Comparison of ENCODE assay signal across 22 cellular contexts in genomic region chr22:21599053-21599893, GRCh38. TPM values are rescaled to one million over a fixed set of nuclear protein-coding genes. Genes with fewer than 3 reads are reported as not detected.
A peak's percentile ranks its signal among the peaks of the same experiment; 100 is the strongest.
DNase-seq lines count a peak whose midpoint lies in the region; ATAC-seq and TF ChIP-seq lines count a peak whose summit lies in the region.
"Had no signal": no experiment of that assay in that cellular context is flagged by ENCODE, and none has a peak within 500 bp of the region (broad histone marks: within the 10 kb centered on the region; RNA-seq: fewer than 3 reads in every experiment).

No MANE protein-coding gene starts in this region.

- no peaks in the 10 kb centered on the region for H3K27me3 Mint-ChIP-seq in T-helper 2 cell treated with Interferon-gamma antibody and Interleukin-4, amounts not matched to agents 5 μg/mL and 100 μg/mL, for 36 hours (ENCODE audit: low read depth)
- H3K27me3 Mint-ChIP-seq in IgD-negative memory B cell = no peaks in the 10 kb centered on the region
- no peaks in the 10 kb centered on the region for H3K27me3 Mint-ChIP-seq in chondrocyte (ENCODE audit: low read depth)
- H3K27me3 Mint-ChIP-seq in nephron progenitor cell (ENCODE audit: low read depth, poor library complexity) = no peaks in the 10 kb centered on the region

- peaks cover 38% of the 10 kb centered on the region for H3K36me3 Mint-ChIP-seq in T-helper 2 cell treated with Interferon-gamma antibody and Interleukin-4, amounts not matched to agents 5 μg/mL and 100 μg/mL, for 36 hours (ENCODE audit: low read depth)
- peaks cover 2% of the 10 kb centered on the region for H3K36me3 Mint-ChIP-seq in IgD-negative memory B cell
- peaks cover 14% of the 10 kb centered on the region for H3K36me3 Mint-ChIP-seq in chondrocyte (ENCODE audit: low read depth)
- peaks cover 52% of the 10 kb centered on the region for H3K36me3 Mint-ChIP-seq in nephron progenitor cell (ENCODE audit: low read depth)

- TF ChIP-seq CTCF in chondrocyte (IDR thresholded peaks at IDR 0.05) (no peak), nephron progenitor cell (IDR thresholded peaks at IDR 0.05) (no peak)

- peak overlapping the region; percentile 29 for H3K27ac Mint-ChIP-seq in T-helper 2 cell treated with Interferon-gamma antibody and Interleukin-4, amounts not matched to agents 5 μg/mL and 100 μg/mL, for 36 hours
- H3K27ac Mint-ChIP-seq in IgD-negative memory B cell = peak overlapping the region; percentile 48 to 90 (median 71)
- peak overlapping the region; percentile 67 for H3K27ac Mint-ChIP-seq in chondrocyte (ENCODE audit: unreplicated experiment)
- peak overlapping the region; percentile 34 for H3K27ac Mint-ChIP-seq in nephron progenitor cell

- DNase-seq in T-helper 2 cell treated with Interferon-gamma antibody and Interleukin-4, amounts not matched to agents 5 μg/mL and 100 μg/mL, for 36 hours (ENCODE audit: low spot score) = no peak
- no peak for DNase-seq in T-helper 2 cell
- DNase-seq in chondrocyte (ENCODE audit: low spot score) = no peak
- no peak for DNase-seq in nephron progenitor cell
- no peak for DNase-seq in A172 (ENCODE audit: low spot score)
- DNase-seq in NCI-H2196 (lab: John Stamatoyannopoulos, UW; ENCODE audit: unreplicated experiment) = no peak
- DNase-seq: 8988T; activated CD8-positive, alpha-beta memory T cell treated with anti-CD3 and anti-CD28 coated beads for 24 hours; activated gamma-delta T cell treated with Interleukin-2 at 50 U/mL for 16 hours; DMS79; esophagus squamous epithelium; KBM-7; left ventricle myocardium superior; NCI-H2081 treated with DMSO at 0.1 percent for 48 hours; NCI-H526 treated with DMSO at 0.1 percent for 48 hours; Peyer's patch; spleen; upper lobe of right lung had no signal

- no peaks in the 10 kb centered on the region for H3K9me3 Mint-ChIP-seq in T-helper 2 cell treated with Interferon-gamma antibody and Interleukin-4, amounts not matched to agents 5 μg/mL and 100 μg/mL, for 36 hours
- H3K9me3 Mint-ChIP-seq in IgD-negative memory B cell (no peaks in the 10 kb centered on the region), chondrocyte (ENCODE audit: low read depth) (no peaks in the 10 kb centered on the region), nephron progenitor cell (no peaks in the 10 kb centered on the region)

- ATAC-seq in HG03520 (IDR thresholded peaks at IDR 0.05; ENCODE audit: unreplicated experiment) = no peak
- ATAC-seq: left ventricle myocardium superior, SK-N-SH treated with all-trans-retinoic acid at 6 μM for 48 hours, upper lobe of right lung had no signal

- H3K4me3 Mint-ChIP-seq in T-helper 2 cell treated with Interferon-gamma antibody and Interleukin-4, amounts not matched to agents 5 μg/mL and 100 μg/mL, for 36 hours = no peak overlapping the region
- H3K4me3 Mint-ChIP-seq in IgD-negative memory B cell (peak overlapping the region in 2 of 4 donors; percentile 28 to 80), chondrocyte (ENCODE audit: unreplicated experiment) (no peak overlapping the region), nephron progenitor cell (no peak overlapping the region)

- peaks cover 7% of the 10 kb centered on the region for H3K4me1 Mint-ChIP-seq in T-helper 2 cell treated with Interferon-gamma antibody and Interleukin-4, amounts not matched to agents 5 μg/mL and 100 μg/mL, for 36 hours (ENCODE audit: low read depth)
- H3K4me1 Mint-ChIP-seq in IgD-negative memory B cell (peaks cover 10 to 21% (median 20%) of the 10 kb centered on the region in 3 donors), chondrocyte (ENCODE audit: low read depth) (peaks cover 19% of the 10 kb centered on the region), nephron progenitor cell (peaks cover 4% of the 10 kb centered on the region)

RNA-seq across cellular contexts. Expression of gene YDJC, which starts 30.5 kb away (rescaled TPM):
- 94.2 TPM for polyA plus RNA-seq in IgD-negative memory B cell
- 13.3 to 14.6 TPM (median 14.6 TPM) in 3 replicates for total RNA-seq in chondrocyte
- total RNA-seq in A172 (2014; rRNA removed; shearing (Covaris generic)) = 15.1 and 18.2 TPM in 2 replicates

RNA-seq across cellular contexts. Expression of gene UBE2L3, which starts 31.8 kb away (rescaled TPM):
- polyA plus RNA-seq in IgD-negative memory B cell = 106 TPM
- total RNA-seq in chondrocyte = 53.2 to 57.5 TPM (median 53.7 TPM) in 3 replicates
- 31.5 and 33.7 TPM in 2 replicates for total RNA-seq in A172 (2014; rRNA removed; shearing (Covaris generic))

RNA-seq across cellular contexts. Expression of gene CCDC116, which starts 33.3 kb away (rescaled TPM):
- polyA plus RNA-seq in IgD-negative memory B cell = 0.11 TPM
- 0.44 to 0.85 TPM (median 0.47 TPM) in 3 replicates for total RNA-seq in chondrocyte
- 0.12 TPM in 1 of 2 replicates, not detected in the other for total RNA-seq in A172 (2014; rRNA removed; shearing (Covaris generic))
- total RNA-seq: left ventricle myocardium superior had no signal

RNA-seq across cellular contexts. Expression of gene SDF2L1, which starts 42.8 kb away (rescaled TPM):
- polyA plus RNA-seq in IgD-negative memory B cell = 61.5 TPM
- total RNA-seq in chondrocyte = 21.2 to 28.4 TPM (median 26.0 TPM) in 3 replicates
- 14.7 and 16.6 TPM in 2 replicates for total RNA-seq in A172 (2014; rRNA removed; shearing (Covaris generic))

RNA-seq across cellular contexts. Expression of gene RIMBP3C, which starts 48.0 kb away (rescaled TPM):
- 0.29 TPM for polyA plus RNA-seq in IgD-negative memory B cell
- 0.22 to 0.75 TPM (median 0.38 TPM) in 3 replicates for total RNA-seq in chondrocyte
- 0.50 and 0.62 TPM in 2 replicates for total RNA-seq in A172 (2014; rRNA removed; shearing (Covaris generic))
- total RNA-seq: esophagus squamous epithelium, left ventricle myocardium superior, pulmonary artery endothelial cell had no signal
